34 cellular contexts compared by ENCODE assay signal in the genomic region with DNA sequence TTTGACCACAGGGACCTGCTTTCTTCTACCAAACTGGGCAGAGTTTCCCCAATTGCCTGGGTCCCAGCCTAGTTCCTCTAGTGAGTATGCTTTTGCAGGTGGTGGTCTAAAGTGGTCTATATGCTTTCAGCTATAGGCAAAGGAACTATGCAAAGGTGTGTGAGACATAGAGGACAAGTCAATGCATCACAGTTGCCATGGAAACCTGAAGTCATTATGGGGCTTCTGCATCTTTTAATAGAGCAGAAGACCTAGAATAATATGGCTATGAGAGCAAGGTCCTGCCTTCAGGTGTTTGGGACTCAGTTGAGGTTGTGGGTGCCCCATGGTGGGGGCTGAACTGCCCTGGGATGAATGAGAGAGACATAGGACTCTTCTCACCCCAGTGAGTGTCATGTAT.
"Had no signal": no experiment of that assay in that cellular context is flagged by ENCODE, and none has a peak within 500 bp of the region (broad histone marks: within the 10 kb centered on the region; RNA-seq: fewer than 3 reads in every experiment).

No MANE protein-coding gene starts in this region.

- H3K9me3 ChIP-seq: MG63 had no signal

- H3K36me3 ChIP-seq: MG63 had no signal

- DNase-seq: Kasumi-1, MG63, MM.1S, MV-4-11, NCI-H1048, NCI-H1092, NCI-H1092 treated with DMSO at 0.1 percent for 48 hours, NCI-H1105, NCI-H1105 treated with DMSO at 0.1 percent for 48 hours, NCI-H1417, NCI-H1417 treated with DMSO at 0.1 percent for 48 hours, NCI-H1436, NCI-H1436 treated with DMSO at 0.1 percent for 48 hours, NCI-H146, NCI-H1694, NCI-H1694 treated with DMSO at 0.1 percent for 48 hours, NCI-H187, NCI-H187 treated with DMSO at 0.1 percent for 48 hours, NCI-H1930, NCI-H2029, NCI-H2029 treated with DMSO at 0.1 percent for 48 hours, NCI-H2081, NCI-H2081 treated with DMSO at 0.1 percent for 48 hours, NCI-H2107, NCI-H2171, NCI-H2171 treated with DMSO at 0.1 percent for 48 hours, NCI-H2227 treated with DMSO at 0.1 percent for 48 hours, NCI-H226, NCI-H345, NCI-H446, NCI-H446 treated with DMSO at 0.1 percent for 48 hours, NCI-H510A, NCI-H510A treated with DMSO at 0.1 percent for 48 hours, NCI-H524 had no signal

- H3K4me3 ChIP-seq: MG63 had no signal

- H3K27me3 ChIP-seq: MG63 had no signal
